ENCODE assay signal across 8 cellular contexts in genomic region chr19:41595258-41595889, GRCh38. TPM values are rescaled to one million over a fixed set of nuclear protein-coding genes. Genes with fewer than 3 reads are reported as not detected.
DNase-seq lines count a peak whose midpoint lies in the region; FAIRE-seq and TF ChIP-seq lines count a peak whose summit lies in the region.

No MANE protein-coding gene starts in this region.

- no peak overlapping the region for H2AFZ ChIP-seq in MM.1S (ENCODE audit: low read length)
- no peak overlapping the region for H2AFZ ChIP-seq in SK-N-SH (ENCODE audit: low read depth)

- no peaks in the 10 kb centered on the region for H3K36me3 Mint-ChIP-seq in activated naive CD4-positive, alpha-beta T cell treated with anti-CD3 and anti-CD28 coated beads, Interleukin-2, amount 50 U/mL, for 24 hours

- H3F3A ChIP-seq in MM.1S (ENCODE audit: insufficient read depth, low read length) (no peaks in the 10 kb centered on the region), SK-N-SH (replicated peaks; ENCODE audit: insufficient read depth) (no peaks in the 10 kb centered on the region)

- H3K4me3 Mint-ChIP-seq in activated naive CD4-positive, alpha-beta T cell treated with anti-CD3 and anti-CD28 coated beads, Interleukin-2, amount 50 U/mL, for 24 hours = no peak overlapping the region

- H3K9me2 ChIP-seq in MM.1S (replicated peaks; ENCODE audit: insufficient read depth, low read length) (no peaks in the 10 kb centered on the region), SK-N-SH (no peaks in the 10 kb centered on the region)

- peaks cover 10% of the 10 kb centered on the region for H3K4me1 Mint-ChIP-seq in activated naive CD4-positive, alpha-beta T cell treated with anti-CD3 and anti-CD28 coated beads, Interleukin-2, amount 50 U/mL, for 24 hours

- FAIRE-seq in GM12892 (lab: Jason Lieb, UNC) (peak; percentile 87), small intestine (lab: Jason Lieb, UNC) (no peak)

- H3K4me1 ChIP-seq in MM.1S (ENCODE audit: low read length) (no peaks in the 10 kb centered on the region), SK-N-SH (ENCODE audit: control insufficient read depth in 1 of 2, insufficient read depth in 2 of 2, low read depth in 1 of 2, low read length in 1 of 2) (no peaks in the 10 kb centered on the region), cardiac muscle cell (ENCODE audit: low read depth) (no peaks in the 10 kb centered on the region), small intestine (ENCODE audit: control insufficient read depth in 2 of 2, insufficient read depth in 1 of 2, low read depth in 1 of 2, low read length in 1 of 2) (no peaks in the 10 kb centered on the region)

- H3K27ac Mint-ChIP-seq in activated naive CD4-positive, alpha-beta T cell treated with anti-CD3 and anti-CD28 coated beads, Interleukin-2, amount 50 U/mL, for 24 hours = peak overlapping the region; percentile 57

- peaks cover 13% of the 10 kb centered on the region for H3K27me3 Mint-ChIP-seq in activated naive CD4-positive, alpha-beta T cell treated with anti-CD3 and anti-CD28 coated beads, Interleukin-2, amount 50 U/mL, for 24 hours

- H3K36me3 ChIP-seq in MM.1S (replicated peaks; ENCODE audit: insufficient read depth, low read length) = no peaks in the 10 kb centered on the region
- H3K36me3 ChIP-seq in SK-N-SH (replicated peaks in 1 of 2; ENCODE audit: control insufficient read depth in 1 of 2, insufficient read depth in 2 of 2, low read length in 1 of 2) = no peaks in the 10 kb centered on the region
- no peaks in the 10 kb centered on the region for H3K36me3 ChIP-seq in cardiac muscle cell
- no peaks in the 10 kb centered on the region for H3K36me3 ChIP-seq in small intestine (ENCODE audit: control insufficient read depth in 2 of 2, insufficient read depth in 2 of 2, low read length in 2 of 2)

- TF ChIP-seq RAD21 in SK-N-SH (IDR thresholded peaks at IDR 0.05; ENCODE audit: low read length) = peak; percentile 46

- H3K79me2 ChIP-seq in MM.1S (ENCODE audit: low read length) = no peaks in the 10 kb centered on the region
- no peaks in the 10 kb centered on the region for H3K79me2 ChIP-seq in SK-N-SH (ENCODE audit: insufficient read depth)

- POLR2A ChIA-PET in SK-N-SH (lab: Yijun Ruan, JAX) = no interaction called here

- no peak overlapping the region for H3K4me3 ChIP-seq in MM.1S (ENCODE audit: low read length)
- H3K4me3 ChIP-seq in SK-N-SH (ENCODE audit: low read depth in 2 of 2, low read length in 1 of 2) = no peak overlapping the region; a peak in 1 of 4 replicates
- no peak overlapping the region for H3K4me3 ChIP-seq in cardiac muscle cell
- no peak overlapping the region for H3K4me3 ChIP-seq in small intestine (ENCODE audit: low read depth in 1 of 2, low read length in 2 of 2)

- 12% methylated on average over 4 of the region's 4 CpGs for WGBS in SK-N-SH (ENCODE audit: low lambda C conversion rate)
- 22 to 23% (median 22%) methylated on average over 4 of the region's 4 CpGs for WGBS in small intestine, 3 donors

- H4K20me1 ChIP-seq in MM.1S (ENCODE audit: insufficient read depth, low read length) (no peaks in the 10 kb centered on the region; the same call in 1 of the 2 replicates), SK-N-SH (ENCODE audit: insufficient read depth) (no peaks in the 10 kb centered on the region)

- H3K27me3 ChIP-seq in MM.1S (replicated peaks; ENCODE audit: insufficient read depth, low read length) = peaks cover 18% of the 10 kb centered on the region; the same call in 1 of the 2 replicates
- no peaks in the 10 kb centered on the region; the same call in 1 of the 2 replicates for H3K27me3 ChIP-seq in SK-N-SH (ENCODE audit: insufficient read depth)
- H3K27me3 ChIP-seq in cardiac muscle cell = no peaks in the 10 kb centered on the region
- no peaks in the 10 kb centered on the region for H3K27me3 ChIP-seq in small intestine (ENCODE audit: control insufficient read depth in 2 of 2, insufficient read depth in 2 of 2, low read length in 2 of 2)

- CTCF ChIA-PET in SK-N-SH (lab: Yijun Ruan, JAX) = interaction anchor here (1.0 to 4.2 kb wide), 11 partner anchors 8 to 149 kb away, joined by 3 to 25 read pairs (median 4); no protein-coding TSS in a partner anchor

- DNase-seq in GM12892 (ENCODE audit: insufficient read length) = peak; percentile 41
- DNase-seq in MM.1S = peak; percentile 78
- DNase-seq in SK-N-SH = peak; percentile 62
- peak; percentile 49 to 88 for DNase-seq in cardiac muscle cell (ENCODE audit: low read depth in 1 of 2, low spot score in 1 of 2)
- DNase-seq in small intestine = peak; percentile 76
- DNase-seq in cortex of kidney (lab: John Stamatoyannopoulos, UW) = no peak

- no peaks in the 10 kb centered on the region for H3K9me3 Mint-ChIP-seq in activated naive CD4-positive, alpha-beta T cell treated with anti-CD3 and anti-CD28 coated beads, Interleukin-2, amount 50 U/mL, for 24 hours

- H3K9me3 ChIP-seq in MM.1S (replicated peaks; ENCODE audit: insufficient read depth, low read length) = no peaks in the 10 kb centered on the region
- no peaks in the 10 kb centered on the region for H3K9me3 ChIP-seq in SK-N-SH
- H3K9me3 ChIP-seq in cardiac muscle cell (ENCODE audit: low read depth) = no peaks in the 10 kb centered on the region
- H3K9me3 ChIP-seq in small intestine (ENCODE audit: control insufficient read depth, low read depth) = no peaks in the 10 kb centered on the region

- H3K9ac ChIP-seq in MM.1S (ENCODE audit: low read length) = no peak overlapping the region
- no peak overlapping the region for H3K9ac ChIP-seq in SK-N-SH

- TF ChIP-seq EP300 in SK-N-SH (IDR thresholded peaks at IDR 0.05; ENCODE audit: borderline replicate concordance in 1 of 2, low read depth in 1 of 2, low read length in 1 of 2) = no peak

- H3K27ac ChIP-seq in 22Rv1 (no peak overlapping the region), MM.1S (ENCODE audit: low read length) (no peak overlapping the region), SK-N-SH (ENCODE audit: low read depth in 2 of 2, low read length in 1 of 2) (no peak overlapping the region), cardiac muscle cell (no peak overlapping the region), small intestine (ENCODE audit: low read depth in 1 of 2, low read length in 1 of 2) (no peak overlapping the region)

- TF ChIP-seq CTCF in 22Rv1 (IDR thresholded peaks at IDR 0.05) = peak; percentile 84
- peak; percentile 83 for TF ChIP-seq CTCF in MM.1S (IDR thresholded peaks at IDR 0.05; ENCODE audit: low read length)
- peak; percentile 70 for TF ChIP-seq CTCF in SK-N-SH (IDR thresholded peaks at IDR 0.05)
- peak; percentile 75 for TF ChIP-seq CTCF in cardiac muscle cell (IDR thresholded peaks at IDR 0.05; ENCODE audit: low read depth, low read length)

- no peak for TF ChIP-seq POLR2A in GM12892 (IDR thresholded peaks at IDR 0.05; ENCODE audit: low read depth, low read length)

- H3K4me2 ChIP-seq in MM.1S (ENCODE audit: low read depth, low read length) (no peak overlapping the region), SK-N-SH (no peak overlapping the region)

TF ChIP-seq in SK-N-SH, 30 proteins besides CTCF, POLR2A, EP300 and RAD21:
- TF ChIP-seq GABPA (IDR thresholded peaks at IDR 0.05; ENCODE audit: low read depth) (no peak), SMC3 (IDR thresholded peaks at IDR 0.05; ENCODE audit: low read depth, low read length) (peak; percentile 17; the same call in 1 of the 2 replicates), NFIC (IDR thresholded peaks at IDR 0.05; ENCODE audit: borderline replicate concordance) (peak; percentile 76)

RNA-seq across cellular contexts. Expression of gene CEACAM21, which starts 19.4 kb away (rescaled TPM):
- polyA plus RNA-seq in GM12892 (2012; ENCODE audit: missing spikeins) = 21.8 TPM
- not detected in 2 replicates for polyA plus RNA-seq in SK-N-SH (2012; rRNA removed)
- polyA plus RNA-seq in SK-N-SH (2012; cell fraction: cytosol; rRNA removed) = not detected in 2 replicates
- not detected in 2 replicates for polyA plus RNA-seq in SK-N-SH (2012; cell fraction: nucleus; rRNA removed)
- total RNA-seq in cardiac muscle cell = 2.8 and 4.4 TPM in 2 replicates
- 2.2 and 5.0 TPM in 2 replicates for polyA plus RNA-seq in cardiac muscle cell
- polyA plus RNA-seq in small intestine = 1 to 10 TPM in 2 of 3 donors, not detected in 1; 1.9 to 4.6 TPM

RNA-seq across cellular contexts. Expression of gene CEACAM4, which starts 31.5 kb away (rescaled TPM):
- not detected for polyA plus RNA-seq in GM12892 (2012; ENCODE audit: missing spikeins)
- not detected in 2 replicates for polyA plus RNA-seq in SK-N-SH (2012; rRNA removed)
- not detected in 2 replicates for polyA plus RNA-seq in SK-N-SH (2012; cell fraction: cytosol; rRNA removed)
- not detected in 2 replicates for polyA plus RNA-seq in SK-N-SH (2012; cell fraction: nucleus; rRNA removed)
- total RNA-seq in cardiac muscle cell = not detected in 2 replicates
- not detected in 2 replicates for polyA plus RNA-seq in cardiac muscle cell
- polyA plus RNA-seq in small intestine = under 1 TPM in 1 of 3 donors, not detected in 2; 0.39 TPM
